1 cellular context compared by ENCODE assay signal in genomic region chr14:105490572-105491365, GRCh38.
TF ChIP-seq lines count a peak whose summit lies in the region.

TEDC1 (plus strand) TSS chr14:105491246; CDS start chr14:105491376, 130 bp downstream.

TF ChIP-seq in SK-N-SH, 30 proteins besides CTCF, POLR2A, EP300 and RAD21 (continued from another document):
- TF ChIP-seq PBX3 (IDR thresholded peaks at IDR 0.05) (peak; percentile 60), YY1 (IDR thresholded peaks at IDR 0.05; ENCODE audit: low read depth) (peak; percentile 49; the same call in 1 of the 2 replicates), IRF3 (IDR thresholded peaks at IDR 0.05; ENCODE audit: low read depth, low read length) (peak; percentile 68), REST (IDR thresholded peaks at IDR 0.05; ENCODE audit: low read depth, low read length) (no peak), ELF1 (IDR thresholded peaks at IDR 0.05) (peak; percentile 81), GATA2 (CRISPR knock-in tag; IDR thresholded peaks at IDR 0.05) (no peak), JUND (IDR thresholded peaks at IDR 0.05) (no peak)
